Comparison of ENCODE assay signal across 8 cellular contexts in genomic region chr1:9291914-9292360, GRCh38. TPM values are rescaled to one million over a fixed set of nuclear protein-coding genes. Genes with fewer than 3 reads are reported as not detected.
DNase-seq lines count a peak whose midpoint lies in the region; ATAC-seq and TF ChIP-seq lines count a peak whose summit lies in the region.

No MANE protein-coding gene starts in this region.

- no peak for TF ChIP-seq CTCF in fibroblast of lung (conservative IDR thresholded peaks at IDR 0.05 in 1 of 2, IDR thresholded peaks at IDR 0.05 in 1 of 2; ENCODE audit: low read depth in 1 of 2, low read length in 2 of 2)
- TF ChIP-seq CTCF in osteoblast (IDR thresholded peaks at IDR 0.05; ENCODE audit: extremely low read depth, low read depth, low read length): no peak

- peaks cover 4% of the 10 kb centered on the region for H3K36me3 ChIP-seq in fibroblast of lung (ENCODE audit: control insufficient read depth, insufficient read depth, low read length)
- peaks cover 5% of the 10 kb centered on the region for H3K36me3 ChIP-seq in osteoblast (ENCODE audit: insufficient read depth, low read length)

- no peak overlapping the region for H2AFZ ChIP-seq in fibroblast of lung (ENCODE audit: low read length)
- peak overlapping the region; percentile 50 for H2AFZ ChIP-seq in osteoblast (ENCODE audit: low read length)

- H4K20me1 ChIP-seq in fibroblast of lung (ENCODE audit: control insufficient read depth, extremely low read depth, insufficient read depth, low read length): peaks cover 1% of the 10 kb centered on the region
- peaks cover 32% of the 10 kb centered on the region for H4K20me1 ChIP-seq in osteoblast (ENCODE audit: insufficient read depth, low read length)

- H3K4me3 ChIP-seq in fibroblast of lung (replicated peaks in 1 of 4; ENCODE audit: control extremely low read depth in 1 of 4, insufficient read depth in 1 of 4, low read depth in 3 of 4, low read length in 4 of 4) (peak overlapping the region; percentile 51 to 98 (median 55)), osteoblast (ENCODE audit: insufficient read depth, low read length) (peak overlapping the region; percentile 77)

- ATAC-seq in HG03108 (IDR thresholded peaks at IDR 0.05; ENCODE audit: unreplicated experiment): no peak

- peak overlapping the region; percentile 71 for H3K4me2 ChIP-seq in fibroblast of lung (ENCODE audit: extremely low read depth, insufficient read depth, low read length)
- peak overlapping the region; percentile 88 for H3K4me2 ChIP-seq in osteoblast (ENCODE audit: insufficient read depth, low read length)

- H3K4me1 ChIP-seq in fibroblast of lung (ENCODE audit: control insufficient read depth, extremely low read depth, insufficient read depth, low read length) (peaks cover 24% of the 10 kb centered on the region), osteoblast (ENCODE audit: insufficient read depth, low read length) (peaks cover 41% of the 10 kb centered on the region)

- H3K9me3 ChIP-seq in fibroblast of lung (ENCODE audit: control insufficient read depth, insufficient read depth, low read depth, low read length): no peaks in the 10 kb centered on the region
- peaks cover 3% of the 10 kb centered on the region for H3K9me3 ChIP-seq in osteoblast (ENCODE audit: low read depth, low read length)

- H3K79me2 ChIP-seq in fibroblast of lung (ENCODE audit: control insufficient read depth, insufficient read depth, low read length) (peaks cover 35% of the 10 kb centered on the region), osteoblast (ENCODE audit: insufficient read depth, low read length) (peaks cover 35% of the 10 kb centered on the region)

- peak overlapping the region; percentile 77 for H3K27ac ChIP-seq in fibroblast of lung (ENCODE audit: insufficient read depth, low read length)
- H3K27ac ChIP-seq in osteoblast (ENCODE audit: low read depth, low read length): peak overlapping the region; percentile 77

- H3K9ac ChIP-seq in fibroblast of lung (ENCODE audit: insufficient read depth, low read length): peak overlapping the region; percentile 73

- H3K27me3 ChIP-seq in fibroblast of lung (ENCODE audit: control insufficient read depth, insufficient read depth, low read length): no peaks in the 10 kb centered on the region
- no peaks in the 10 kb centered on the region for H3K27me3 ChIP-seq in osteoblast (ENCODE audit: insufficient read depth, low read length)

- peak; percentile 69 for DNase-seq in EL
- peak; percentile 19 for DNase-seq in SW480 (ENCODE audit: low spot score)
- peak; percentile 66 to 75 for DNase-seq in fibroblast of lung (ENCODE audit: low read depth in 2 of 2)
- no peak for DNase-seq in osteoblast (ENCODE audit: insufficient read length, low spot score, missing footprints)
- no peak for DNase-seq in NCI-H2081 (lab: John Stamatoyannopoulos, UW)
- no peak for DNase-seq in activated gamma-delta T cell treated with Interleukin-2 at 50 U/mL for 16 hours
- no peak for DNase-seq in MV-4-11 (lab: John Stamatoyannopoulos, UW)

RNA-seq across cellular contexts. Expression of gene SPSB1, which starts 0.8 kb away (rescaled TPM):
- total RNA-seq in fibroblast of lung (20.0 and 20.6 TPM in 2 replicates), osteoblast (14.7 and 23.2 TPM in 2 replicates)
- 14.3 and 22.1 TPM in 2 replicates for polyA plus RNA-seq in fibroblast of lung
- polyA plus RNA-seq in fibroblast of lung (2012): 16.8 and 23.7 TPM in 2 replicates
- 22.8 and 24.7 TPM in 2 replicates for polyA minus RNA-seq in fibroblast of lung (ENCODE audit: low replicate concordance)

RNA-seq across cellular contexts. Expression of gene H6PD, which starts 57.4 kb away (rescaled TPM):
- total RNA-seq in fibroblast of lung: 23.5 and 24.4 TPM in 2 replicates
- 15.2 and 17.7 TPM in 2 replicates for polyA plus RNA-seq in fibroblast of lung
- 20.1 and 22.4 TPM in 2 replicates for polyA plus RNA-seq in fibroblast of lung (2012)
- polyA minus RNA-seq in fibroblast of lung (ENCODE audit: low replicate concordance): 48.0 and 51.9 TPM in 2 replicates
- 45.1 and 51.4 TPM in 2 replicates for total RNA-seq in osteoblast

Comparison
In these comparisons a context has a peak if more than half of its experiments do, and no peak if none do; other contexts are left out.
1. DNase-seq: peak in EL (single experiment), SW480 (single experiment) and fibroblast of lung (2 of 2); none in osteoblast (single experiment), NCI-H2081 (0 of 2), activated gamma-delta T cell treated with Interleukin-2 at 50 U/mL for 16 hours (single experiment) and MV-4-11 (single experiment).